ENCODE assay signal across 17 cellular contexts in genomic region chr2:122627388-122627787, GRCh38.
"Had no signal": no experiment of that assay in that cellular context is flagged by ENCODE, and none has a peak within 500 bp of the region (broad histone marks: within the 10 kb centered on the region; RNA-seq: fewer than 3 reads in every experiment).

No MANE protein-coding gene starts in this region.

- H3K27me3 ChIP-seq: gastrocnemius medialis, heart right ventricle, sigmoid colon, suprapubic skin had no signal

- H3K27ac Mint-ChIP-seq: activated B cell treated with CpG ODN at 0.5 μM for 24 hours; activated CD4-positive, alpha-beta T cell treated with anti-CD3 and anti-CD28 coated beads, Interleukin-2, amount 10 ng/mL, durations not matched to agents 24 days and 14 days; activated naive CD4-positive, alpha-beta T cell treated with anti-CD3 and anti-CD28 coated beads for 36 hours; endodermal cell; naive B cell; T-helper 1 cell treated with Interleukin-12 subunit alpha and Interleukin-12 subunit beta and Interleukin-4 antibody, amounts not matched to agents 30 μg/mL and 1 μg/mL, for 36 hours; type B pancreatic cell had no signal

- H3K4me1 Mint-ChIP-seq: activated B cell treated with CpG ODN at 0.5 μM for 24 hours; activated CD4-positive, alpha-beta T cell treated with anti-CD3 and anti-CD28 coated beads, Interleukin-2, amount 10 ng/mL, durations not matched to agents 24 days and 14 days; naive B cell had no signal

- H3K9me3 Mint-ChIP-seq: activated CD4-positive, alpha-beta T cell treated with anti-CD3 and anti-CD28 coated beads, Interleukin-2, amount 10 ng/mL, durations not matched to agents 24 days and 14 days; endodermal cell; type B pancreatic cell had no signal

- H3K27ac ChIP-seq: gastrocnemius medialis, heart right ventricle, psoas muscle, sigmoid colon, suprapubic skin had no signal

- H3K4me1 ChIP-seq: gastrocnemius medialis, heart right ventricle, psoas muscle, sigmoid colon, suprapubic skin had no signal

- ATAC-seq: gastrocnemius medialis; heart right ventricle; psoas muscle; stimulated activated naive CD8-positive, alpha-beta T cell treated with anti-CD3 and anti-CD28 coated beads, Interleukin-15, Interleukin-2, amounts not matched to agents 100 U/mL and 50 U/mL, for 24 hours had no signal

- DNase-seq: activated B cell treated with CpG ODN at 0.5 μM for 24 hours; activated CD4-positive, alpha-beta T cell treated with anti-CD3 and anti-CD28 coated beads, Interleukin-2, amount 10 ng/mL, durations not matched to agents 24 days and 14 days; activated CD8-positive, alpha-beta memory T cell treated with anti-CD3 and anti-CD28 coated beads for 24 hours; activated naive CD4-positive, alpha-beta T cell treated with anti-CD3 and anti-CD28 coated beads for 36 hours; endodermal cell; gastrocnemius medialis; heart right ventricle; kidney; midbrain; naive B cell; psoas muscle; sigmoid colon; stimulated activated CD4-positive, alpha-beta T cell treated with anti-CD3 and anti-CD28 coated beads, Interleukin-2, amount 100 ng/mL, for 48 hours; stimulated activated naive CD8-positive, alpha-beta T cell treated with anti-CD3 and anti-CD28 coated beads, Interleukin-15, Interleukin-2, amounts not matched to agents 100 U/mL and 50 U/mL, for 24 hours had no signal

- H3K36me3 Mint-ChIP-seq: naive B cell, type B pancreatic cell had no signal

- H3K4me3 ChIP-seq: gastrocnemius medialis, heart right ventricle, psoas muscle, sigmoid colon, suprapubic skin had no signal

- FAIRE-seq: kidney had no signal

- H3K4me3 Mint-ChIP-seq: activated B cell treated with CpG ODN at 0.5 μM for 24 hours; activated CD4-positive, alpha-beta T cell treated with anti-CD3 and anti-CD28 coated beads, Interleukin-2, amount 10 ng/mL, durations not matched to agents 24 days and 14 days; activated naive CD4-positive, alpha-beta T cell treated with anti-CD3 and anti-CD28 coated beads for 36 hours; endodermal cell; T-helper 1 cell treated with Interleukin-12 subunit alpha and Interleukin-12 subunit beta and Interleukin-4 antibody, amounts not matched to agents 30 μg/mL and 1 μg/mL, for 36 hours; type B pancreatic cell had no signal

- H3K27me3 Mint-ChIP-seq: activated B cell treated with CpG ODN at 0.5 μM for 24 hours; activated CD4-positive, alpha-beta T cell treated with anti-CD3 and anti-CD28 coated beads, Interleukin-2, amount 10 ng/mL, durations not matched to agents 24 days and 14 days; naive B cell; type B pancreatic cell had no signal

- H3K9me3 ChIP-seq: gastrocnemius medialis, heart right ventricle, psoas muscle, sigmoid colon, suprapubic skin had no signal

- H3K36me3 ChIP-seq: gastrocnemius medialis, heart right ventricle, sigmoid colon, suprapubic skin had no signal
